26 cellular contexts compared by ENCODE assay signal in genomic region chr6:46451343-46451742, GRCh38. TPM values are rescaled to one million over a fixed set of nuclear protein-coding genes. Genes with fewer than 3 reads are reported as not detected.
DNase-seq lines count a peak whose midpoint lies in the region; ATAC-seq, FAIRE-seq and TF ChIP-seq lines count a peak whose summit lies in the region.
"Had no signal": no experiment of that assay in that cellular context is flagged by ENCODE, and none has a peak within 500 bp of the region (broad histone marks: within the 10 kb centered on the region; RNA-seq: fewer than 3 reads in every experiment).

No MANE protein-coding gene starts in this region.

- no peak for TF ChIP-seq CTCF in left ventricle myocardium inferior (IDR thresholded peaks at IDR 0.05; ENCODE audit: borderline replicate concordance)
- no peak for TF ChIP-seq CTCF in chondrocyte (IDR thresholded peaks at IDR 0.05)

- H3K4me1 Mint-ChIP-seq in chondrocyte (ENCODE audit: low read depth), result peaks cover 24% of the 10 kb centered on the region
- H3K4me1 Mint-ChIP-seq: CD8-positive, alpha-beta memory T cell; IgD-negative memory B cell had no signal

- DNase-seq in left ventricle myocardium inferior (no peak), left cardiac atrium (no peak), dedifferentiated amniotic fluid mesenchymal stem cell (ENCODE audit: extremely low spot score) (peak; percentile 48), mesenchymal stem cell (peak; percentile 21), chondrocyte (ENCODE audit: low spot score) (no peak), GM12891 (ENCODE audit: insufficient read length, low spot score) (no peak), AG08395 (ENCODE audit: low spot score) (no peak)
- DNase-seq: Calu3; CD8-positive, alpha-beta memory T cell; DMS153; GDM1; GOT3; HCEC 1CT; Karpas-422; MV-4-11; NCI-H1105 treated with DMSO at 0.1 percent for 48 hours; NCI-H2029 treated with DMSO at 0.1 percent for 48 hours; NCI-H524 treated with DMSO at 0.1 percent for 48 hours; Right ventricle myocardium superior had no signal

- H2AFZ ChIP-seq in mesenchymal stem cell (ENCODE audit: low read depth, low read length), result no peak overlapping the region

- no peak overlapping the region for H2BK12ac ChIP-seq in mesenchymal stem cell (ENCODE audit: low read length in 2 of 2)

- FAIRE-seq in GM12891 (lab: Jason Lieb, UNC), result no peak
- FAIRE-seq: GM19239, HTR-8/SVneo had no signal

- no peaks in the 10 kb centered on the region for H3K36me3 ChIP-seq in left ventricle myocardium inferior
- no peaks in the 10 kb centered on the region for H3K36me3 ChIP-seq in mesenchymal stem cell (ENCODE audit: control insufficient read depth in 1 of 2, insufficient read depth in 2 of 2, low read depth in 1 of 2, low read length in 2 of 2)

- intact Hi-C loops in left ventricle myocardium inferior (cut with micrococcal nuclease), result no loop called here
- intact Hi-C loops in left cardiac atrium (cut with DNase I), result no loop called here

- H3K4me3 Mint-ChIP-seq in chondrocyte (ENCODE audit: unreplicated experiment), result no peak overlapping the region
- H3K4me3 Mint-ChIP-seq: CD8-positive, alpha-beta memory T cell; IgD-negative memory B cell had no signal

- no peak overlapping the region for H4K8ac ChIP-seq in mesenchymal stem cell (ENCODE audit: low read length)

- WGBS in mesenchymal stem cell, result 58% methylated on average over 1 of the region's 4 CpGs

- H3K4me3 ChIP-seq in left ventricle myocardium inferior (no peak overlapping the region), mesenchymal stem cell (ENCODE audit: insufficient read depth in 1 of 2, low read depth in 1 of 2, low read length in 2 of 2) (no peak overlapping the region)

- H3K23ac ChIP-seq in mesenchymal stem cell (ENCODE audit: low read length in 2 of 2), result no peak overlapping the region

- no peak overlapping the region for H3K14ac ChIP-seq in mesenchymal stem cell (ENCODE audit: low read length in 2 of 2)

- H3K9me3 Mint-ChIP-seq in chondrocyte (ENCODE audit: low read depth), result peaks cover 28% of the 10 kb centered on the region

- H4K91ac ChIP-seq in mesenchymal stem cell (ENCODE audit: low read length), result no peak overlapping the region

- no peaks in the 10 kb centered on the region for H3K27me3 Mint-ChIP-seq in chondrocyte (ENCODE audit: low read depth)

- no peak overlapping the region for H2BK15ac ChIP-seq in mesenchymal stem cell (ENCODE audit: low read depth, poor library complexity, severe bottlenecking)

- H3K18ac ChIP-seq in mesenchymal stem cell (ENCODE audit: low read depth in 1 of 2, low read length in 2 of 2), result no peak overlapping the region

- ATAC-seq in left cardiac atrium, result no peak
- ATAC-seq in HG02623 (IDR thresholded peaks at IDR 0.05; ENCODE audit: unreplicated experiment), result no peak

- no peak overlapping the region for H2BK120ac ChIP-seq in mesenchymal stem cell (ENCODE audit: low read depth, low read length)

- H2BK5ac ChIP-seq in mesenchymal stem cell (ENCODE audit: low read depth, low read length, poor library complexity, severe bottlenecking), result no peak overlapping the region

- no peak overlapping the region for H3K4ac ChIP-seq in mesenchymal stem cell (ENCODE audit: low read depth in 1 of 2, low read length in 2 of 2)

- H3K4me2 ChIP-seq in mesenchymal stem cell (ENCODE audit: low read length, poor library complexity, severe bottlenecking), result no peak overlapping the region

- peaks cover 62% of the 10 kb centered on the region for H3K4me1 ChIP-seq in left ventricle myocardium inferior
- peaks cover 2% of the 10 kb centered on the region for H3K4me1 ChIP-seq in mesenchymal stem cell (ENCODE audit: control insufficient read depth, insufficient read depth, low read depth, low read length)

- H3K9ac ChIP-seq in mesenchymal stem cell (ENCODE audit: low read length), result no peak overlapping the region

- H3K9me3 ChIP-seq in left ventricle myocardium inferior (replicated peaks) (peaks cover 33% of the 10 kb centered on the region), mesenchymal stem cell (ENCODE audit: control insufficient read depth, low read length) (peaks cover 18% of the 10 kb centered on the region)

- H3K27ac Mint-ChIP-seq in chondrocyte (ENCODE audit: unreplicated experiment), result no peak overlapping the region
- H3K27ac Mint-ChIP-seq: CD8-positive, alpha-beta memory T cell; IgD-negative memory B cell had no signal

- peak overlapping the region; percentile 67 for H3K27ac ChIP-seq in left ventricle myocardium inferior (replicated peaks)
- H3K27ac ChIP-seq in mesenchymal stem cell (ENCODE audit: low read length, poor library complexity, severe bottlenecking), result no peak overlapping the region
- H3K27ac ChIP-seq: 22Rv1, C4-2B had no signal

- TF ChIP-seq POLR2A in GM12891 (IDR thresholded peaks at IDR 0.05; ENCODE audit: low read depth, low read length), result no peak

- no peaks in the 10 kb centered on the region for H3K27me3 ChIP-seq in left ventricle myocardium inferior (ENCODE audit: low read depth)
- no peaks in the 10 kb centered on the region for H3K27me3 ChIP-seq in mesenchymal stem cell (ENCODE audit: control insufficient read depth in 1 of 2, insufficient read depth in 1 of 2, low read length in 2 of 2)

- H3K79me1 ChIP-seq in mesenchymal stem cell (replicated peaks; ENCODE audit: low read length, poor library complexity, severe bottlenecking), result no peaks in the 10 kb centered on the region

- H2AK5ac ChIP-seq in mesenchymal stem cell (ENCODE audit: low read length, severe bottlenecking), result no peak overlapping the region

- H3K36me3 Mint-ChIP-seq in chondrocyte (ENCODE audit: low read depth), result peaks cover 15% of the 10 kb centered on the region
- H3K36me3 Mint-ChIP-seq: CD8-positive, alpha-beta memory T cell; IgD-negative memory B cell had no signal

TF ChIP-seq in GM12891, 5 proteins besides CTCF, POLR2A, EP300 and RAD21:
- TF ChIP-seq SPI1 (IDR thresholded peaks at IDR 0.05; ENCODE audit: low read depth, low read length) (no peak), POU2F2 (IDR thresholded peaks at IDR 0.05; ENCODE audit: low read depth, low read length) (no peak), PAX5 (IDR thresholded peaks at IDR 0.05; ENCODE audit: insufficient read depth, low read length, severe bottlenecking) (no peak), TAF1 (IDR thresholded peaks at IDR 0.05; ENCODE audit: low read depth, low read length) (no peak), POLR2AphosphoS5 (IDR thresholded peaks at IDR 0.05; ENCODE audit: low read depth, low read length) (no peak)

RNA-seq across cellular contexts. Expression of gene RCAN2, which starts 39.9 kb away (rescaled TPM):
- total RNA-seq in left ventricle myocardium inferior (312 TPM), left cardiac atrium (100 to 1,000 TPM; 112 to 152 TPM), chondrocyte (3.7 to 23.9 TPM (median 23.8 TPM) in 3 replicates)
- 3.1 TPM for polyA plus RNA-seq in mesenchymal stem cell (2013, experiment 1 of 2)
- polyA plus RNA-seq in mesenchymal stem cell (2013, experiment 2 of 2), result 2.9 TPM
- polyA plus RNA-seq in GM12891 (2012; ENCODE audit: low read depth, missing spikeins), result not detected
- total RNA-seq: OCI-LY7 had no signal
- polyA plus RNA-seq: IgD-negative memory B cell had no signal

Comparison
In these comparisons a context has a peak if more than half of its experiments do, and no peak if none do; other contexts are left out.
1. DNase-seq: peak in dedifferentiated amniotic fluid mesenchymal stem cell (single experiment) and mesenchymal stem cell (single experiment); none in left ventricle myocardium inferior (single experiment), left cardiac atrium (single experiment), chondrocyte (single experiment), GM12891 (single experiment) and AG08395 (single experiment).